ENCODE assay signal across 8 cellular contexts in genomic region chr3:47512416-47513124, GRCh38. TPM values are rescaled to one million over a fixed set of nuclear protein-coding genes. Genes with fewer than 3 reads are reported as not detected.
A peak's percentile ranks its signal among the peaks of the same experiment; 100 is the strongest.
DNase-seq lines count a peak whose midpoint lies in the region; FAIRE-seq lines count a peak whose summit lies in the region.

No MANE protein-coding gene starts in this region.

- FAIRE-seq in small intestine (lab: Jason Lieb, UNC) = no peak

- 18 to 23% (median 19%) methylated on average over 31 to 36 of the region's 36 CpGs for WGBS in small intestine, 3 donors

- peaks cover 4% of the 10 kb centered on the region for H3K4me1 ChIP-seq in NT2/D1 (ENCODE audit: insufficient read depth, insufficient read length)
- no peaks in the 10 kb centered on the region for H3K4me1 ChIP-seq in iPS-18a (ENCODE audit: control insufficient read depth, low read depth, low read length)
- H3K4me1 ChIP-seq in small intestine (ENCODE audit: control insufficient read depth in 2 of 2, insufficient read depth in 1 of 2, low read depth in 1 of 2, low read length in 1 of 2) = peaks cover 0 to 2% of the 10 kb centered on the region in 2 donors

- H3K36me3 ChIP-seq in NT2/D1 (ENCODE audit: insufficient read depth, insufficient read length, low read length) = peaks cover 42% of the 10 kb centered on the region
- H3K36me3 ChIP-seq in iPS-18a (ENCODE audit: control insufficient read depth, low read depth, low read length) = peaks cover 28% of the 10 kb centered on the region
- peaks cover 0 to 4% of the 10 kb centered on the region in 2 donors for H3K36me3 ChIP-seq in small intestine (ENCODE audit: control insufficient read depth in 2 of 2, insufficient read depth in 2 of 2, low read length in 2 of 2)

- no peaks in the 10 kb centered on the region for H3K9me3 ChIP-seq in NT2/D1 (ENCODE audit: insufficient read depth, low read length)
- H3K9me3 ChIP-seq in iPS-18a (ENCODE audit: control insufficient read depth, low read depth, low read length) = no peaks in the 10 kb centered on the region
- H3K9me3 ChIP-seq in small intestine (ENCODE audit: control insufficient read depth, low read depth) = no peaks in the 10 kb centered on the region

- DNase-seq in activated CD4-positive, CD25-positive, alpha-beta regulatory T cell treated with anti-CD3 and anti-CD28 coated beads, Interleukin-2, amount 50 U/mL, for 72 hours = peak; percentile 49
- no peak for DNase-seq in activated CD4-positive, CD25-positive, alpha-beta regulatory T cell (lab: John Stamatoyannopoulos, UW)
- DNase-seq in NT2/D1 (ENCODE audit: low read depth, low spot score) (no peak), amniotic epithelial cell (ENCODE audit: low read depth) (peak; percentile 13), small intestine (peak; percentile 27), middle frontal gyrus (ENCODE audit: extremely low spot score, low spot score) (no peak), Ammon's horn (ENCODE audit: low spot score) (no peak)

- no peaks in the 10 kb centered on the region for H3K27me3 ChIP-seq in NT2/D1 (ENCODE audit: insufficient read depth, insufficient read length)
- no peaks in the 10 kb centered on the region for H3K27me3 ChIP-seq in iPS-18a (ENCODE audit: control insufficient read depth, insufficient read depth, low read length)
- no peaks in the 10 kb centered on the region for H3K27me3 ChIP-seq in small intestine (ENCODE audit: control insufficient read depth in 2 of 2, insufficient read depth in 2 of 2, low read length in 2 of 2)

- H3K27ac ChIP-seq in iPS-18a (ENCODE audit: low read length) = peak overlapping the region; percentile 90
- H3K27ac ChIP-seq in small intestine (ENCODE audit: low read depth in 1 of 2, low read length in 1 of 2) = peak overlapping the region in 1 of 2 donors; percentile 91

- H3K4me3 ChIP-seq in NT2/D1 (ENCODE audit: insufficient read length, low read depth) = peak overlapping the region; percentile 82
- H3K4me3 ChIP-seq in iPS-18a (ENCODE audit: low read length) = peak overlapping the region; percentile 94
- peak overlapping the region; percentile 30 to 46 for H3K4me3 ChIP-seq in small intestine (ENCODE audit: low read depth in 1 of 2, low read length in 2 of 2)

- H3K9ac ChIP-seq in NT2/D1 (ENCODE audit: insufficient read length, low read depth) (peak overlapping the region; percentile 98), iPS-18a (ENCODE audit: low read length) (peak overlapping the region; percentile 94)

RNA-seq across cellular contexts. Expression of gene ELP6, which starts 0.9 kb away (rescaled TPM):
- 10 to 100 TPM; 28.9 to 35.3 (median 30.9) TPM for polyA plus RNA-seq in small intestine

RNA-seq across cellular contexts. Expression of gene SCAP, which starts 36.8 kb away (rescaled TPM):
- polyA plus RNA-seq in small intestine = 10 to 100 TPM; 43.8 to 57.2 (median 53.9) TPM

Comparison
In these comparisons a context has a peak if more than half of its experiments do, and no peak if none do; other contexts are left out.
1. DNase-seq: peak in activated CD4-positive, CD25-positive, alpha-beta regulatory T cell treated with anti-CD3 and anti-CD28 coated beads, Interleukin-2, amount 50 U/mL, for 72 hours (single experiment), amniotic epithelial cell (single experiment) and small intestine (single experiment); none in activated CD4-positive, CD25-positive, alpha-beta regulatory T cell (0 of 4), NT2/D1 (single experiment), middle frontal gyrus (single experiment) and Ammon's horn (single experiment).
2. H3K4me3 ChIP-seq: peak in every context shown above with its lines; median percentile 94 in iPS-18a; 82 in NT2/D1; 38 in small intestine.